8 cellular contexts compared by ENCODE assay signal in the genomic region with DNA sequence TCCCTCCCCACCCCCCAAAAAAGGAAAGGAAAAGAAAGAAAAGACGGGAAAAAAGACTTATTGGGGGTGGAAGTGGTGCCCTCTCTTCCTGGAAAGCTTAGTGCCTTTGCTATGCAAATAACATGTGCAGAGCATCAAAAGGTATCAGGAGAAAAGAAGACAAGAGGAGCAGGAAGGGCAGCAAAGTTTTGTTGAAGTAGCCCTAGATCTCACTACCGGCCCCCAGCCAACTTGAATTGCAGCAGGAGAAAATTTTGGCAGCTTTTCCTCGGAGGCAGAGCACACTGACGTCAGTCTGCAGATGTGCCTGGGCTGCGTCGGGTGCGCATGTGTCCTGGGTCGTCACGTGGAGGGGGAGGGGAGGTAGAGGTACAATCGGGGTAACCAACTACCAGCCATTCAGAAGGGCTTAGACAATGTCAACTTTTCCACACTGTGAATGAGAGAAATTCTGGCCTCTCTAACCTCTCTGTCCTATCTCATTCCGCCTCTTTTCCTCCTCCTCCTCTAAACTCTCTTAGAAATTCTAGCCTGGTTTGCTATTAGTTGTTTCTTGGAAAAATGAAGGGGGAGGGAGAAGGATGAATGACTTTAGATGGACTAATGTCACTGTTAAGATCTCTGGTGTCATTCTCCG. TPM values are rescaled to one million over a fixed set of nuclear protein-coding genes. Genes with fewer than 3 reads are reported as not detected.
DNase-seq lines count a peak whose midpoint lies in the region; ATAC-seq, FAIRE-seq and TF ChIP-seq lines count a peak whose summit lies in the region.

A gene with protein sequence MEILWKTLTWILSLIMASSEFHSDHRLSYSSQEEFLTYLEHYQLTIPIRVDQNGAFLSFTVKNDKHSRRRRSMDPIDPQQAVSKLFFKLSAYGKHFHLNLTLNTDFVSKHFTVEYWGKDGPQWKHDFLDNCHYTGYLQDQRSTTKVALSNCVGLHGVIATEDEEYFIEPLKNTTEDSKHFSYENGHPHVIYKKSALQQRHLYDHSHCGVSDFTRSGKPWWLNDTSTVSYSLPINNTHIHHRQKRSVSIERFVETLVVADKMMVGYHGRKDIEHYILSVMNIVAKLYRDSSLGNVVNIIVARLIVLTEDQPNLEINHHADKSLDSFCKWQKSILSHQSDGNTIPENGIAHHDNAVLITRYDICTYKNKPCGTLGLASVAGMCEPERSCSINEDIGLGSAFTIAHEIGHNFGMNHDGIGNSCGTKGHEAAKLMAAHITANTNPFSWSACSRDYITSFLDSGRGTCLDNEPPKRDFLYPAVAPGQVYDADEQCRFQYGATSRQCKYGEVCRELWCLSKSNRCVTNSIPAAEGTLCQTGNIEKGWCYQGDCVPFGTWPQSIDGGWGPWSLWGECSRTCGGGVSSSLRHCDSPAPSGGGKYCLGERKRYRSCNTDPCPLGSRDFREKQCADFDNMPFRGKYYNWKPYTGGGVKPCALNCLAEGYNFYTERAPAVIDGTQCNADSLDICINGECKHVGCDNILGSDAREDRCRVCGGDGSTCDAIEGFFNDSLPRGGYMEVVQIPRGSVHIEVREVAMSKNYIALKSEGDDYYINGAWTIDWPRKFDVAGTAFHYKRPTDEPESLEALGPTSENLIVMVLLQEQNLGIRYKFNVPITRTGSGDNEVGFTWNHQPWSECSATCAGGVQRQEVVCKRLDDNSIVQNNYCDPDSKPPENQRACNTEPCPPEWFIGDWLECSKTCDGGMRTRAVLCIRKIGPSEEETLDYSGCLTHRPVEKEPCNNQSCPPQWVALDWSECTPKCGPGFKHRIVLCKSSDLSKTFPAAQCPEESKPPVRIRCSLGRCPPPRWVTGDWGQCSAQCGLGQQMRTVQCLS (N-terminal part only) (minus strand): TSS at position 286 of the 637 bp plus-strand sequence. CDS start 8,247 bp downstream, outside the sequence.

- peak within 1 kb of the TSS; percentile 39 to 84 for H3K9ac ChIP-seq in colonic mucosa (ENCODE audit: low read depth in 2 of 2, low read length in 2 of 2)

- H3K27ac ChIP-seq in A549 (peak within 1 kb of the TSS; percentile 42 to 78; a peak in 5 of 6 replicates), colonic mucosa (peak within 1 kb of the TSS; percentile 73)

- POLR2A ChIA-PET in A549 (lab: Yijun Ruan, JAX): interaction anchor here (0.7 to 4.4 kb wide), 3 partner anchors 204 to 671 kb away, joined by 3 to 22 read pairs (median 4); no protein-coding TSS in a partner anchor

- peak; percentile 23 for FAIRE-seq in A549 (lab: Jason Lieb, UNC)

- H3K9me3 ChIP-seq in A549 (no peaks in the 10 kb centered on the region), colonic mucosa (no peaks in the 10 kb centered on the region)

- peak within 1 kb of the TSS; percentile 100 for H3K4me2 ChIP-seq in A549

- ATAC-seq in A549: peak; percentile 87
- ATAC-seq in GM18519 (IDR thresholded peaks at IDR 0.05; ENCODE audit: low FRiP score, unreplicated experiment): peak; percentile 55
- peak; percentile 86 for ATAC-seq in HG03045 (IDR thresholded peaks at IDR 0.05; ENCODE audit: unreplicated experiment)

- TF ChIP-seq EP300 in A549 (IDR thresholded peaks at IDR 0.05): no peak; a peak in 1 of 5 replicates

- TF ChIP-seq RAD21 in A549 (conservative IDR thresholded peaks at IDR 0.05 in 1 of 2, IDR thresholded peaks at IDR 0.05 in 1 of 2): no peak

- H3K27me3 ChIP-seq in colonic mucosa: no peaks in the 10 kb centered on the region

- intact Hi-C loops in colonic mucosa (cut with DNase I): loop anchor here (2.0 to 5.0 kb wide), 3 partner anchors 381 to 669 kb away; no protein-coding TSS in a partner anchor

- no peak for TF ChIP-seq POLR2A in A549 (IDR thresholded peaks at IDR 0.05; ENCODE audit: low read length)

- 3% methylated on average over 12 of the region's 12 CpGs for WGBS in A549 (ENCODE audit: missing lambda C conversion rate)

- peaks cover 22% of the 10 kb centered on the region; the same call in 2 of the 3 replicates for H3K4me1 ChIP-seq in A549
- peaks cover 3% of the 10 kb centered on the region for H3K4me1 ChIP-seq in colonic mucosa

- CTCF ChIA-PET in A549 (lab: Yijun Ruan, JAX): interaction anchor here (0.8 to 5.1 kb wide), 6 partner anchors 380 to 846 kb away, joined by 3 to 41 read pairs (median 4); no protein-coding TSS in a partner anchor

- DNase-seq in A549 (ENCODE audit: low read depth in 1 of 2, low spot score in 1 of 2) (peak; percentile 47 to 68), NCI-H226 (peak; percentile 92), colonic mucosa (peak; percentile 92), kidney tubule cell (ENCODE audit: low spot score) (peak; percentile 83)
- peak; percentile 76 to 78 for DNase-seq in activated CD4-positive, alpha-beta T cell treated with anti-CD3 and anti-CD28 coated beads for 4 hours
- peak; percentile 27 to 52 for DNase-seq in stimulated activated CD4-positive, alpha-beta T cell treated with anti-CD3 and anti-CD28 coated beads, Interleukin-1b, Interleukin-23, amount 100 ng/mL, for 1 hour (ENCODE audit: low read depth in 2 of 2)

- TF ChIP-seq CTCF in A549 (IDR thresholded peaks at IDR 0.05): no peak
- no peak for TF ChIP-seq CTCF in colonic mucosa (IDR thresholded peaks at IDR 0.05)

- no peaks in the 10 kb centered on the region for H3K36me3 ChIP-seq in colonic mucosa

- H3K4me3 ChIP-seq in A549 (peak within 1 kb of the TSS; percentile 65), colonic mucosa (peak within 1 kb of the TSS; percentile 49)

TF ChIP-seq in A549, 52 proteins besides CTCF, POLR2A, EP300 and RAD21:
- no peak for TF ChIP-seq FOSB (CRISPR knock-in tag; IDR thresholded peaks at IDR 0.05)
- TF ChIP-seq TFCP2L1 (CRISPR knock-in tag; IDR thresholded peaks at IDR 0.05): no peak
- no peak for TF ChIP-seq MAFK (IDR thresholded peaks at IDR 0.05; ENCODE audit: partially characterized antibody)
- TF ChIP-seq, protein P1, sequence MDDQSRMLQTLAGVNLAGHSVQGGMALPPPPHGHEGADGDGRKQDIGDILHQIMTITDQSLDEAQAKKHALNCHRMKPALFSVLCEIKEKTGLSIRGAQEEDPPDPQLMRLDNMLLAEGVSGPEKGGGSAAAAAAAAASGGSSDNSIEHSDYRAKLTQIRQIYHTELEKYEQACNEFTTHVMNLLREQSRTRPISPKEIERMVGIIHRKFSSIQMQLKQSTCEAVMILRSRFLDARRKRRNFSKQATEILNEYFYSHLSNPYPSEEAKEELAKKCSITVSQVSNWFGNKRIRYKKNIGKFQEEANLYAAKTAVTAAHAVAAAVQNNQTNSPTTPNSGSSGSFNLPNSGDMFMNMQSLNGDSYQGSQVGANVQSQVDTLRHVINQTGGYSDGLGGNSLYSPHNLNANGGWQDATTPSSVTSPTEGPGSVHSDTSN (IDR thresholded peaks at IDR 0.05): no peak
- TF ChIP-seq, protein P2, sequence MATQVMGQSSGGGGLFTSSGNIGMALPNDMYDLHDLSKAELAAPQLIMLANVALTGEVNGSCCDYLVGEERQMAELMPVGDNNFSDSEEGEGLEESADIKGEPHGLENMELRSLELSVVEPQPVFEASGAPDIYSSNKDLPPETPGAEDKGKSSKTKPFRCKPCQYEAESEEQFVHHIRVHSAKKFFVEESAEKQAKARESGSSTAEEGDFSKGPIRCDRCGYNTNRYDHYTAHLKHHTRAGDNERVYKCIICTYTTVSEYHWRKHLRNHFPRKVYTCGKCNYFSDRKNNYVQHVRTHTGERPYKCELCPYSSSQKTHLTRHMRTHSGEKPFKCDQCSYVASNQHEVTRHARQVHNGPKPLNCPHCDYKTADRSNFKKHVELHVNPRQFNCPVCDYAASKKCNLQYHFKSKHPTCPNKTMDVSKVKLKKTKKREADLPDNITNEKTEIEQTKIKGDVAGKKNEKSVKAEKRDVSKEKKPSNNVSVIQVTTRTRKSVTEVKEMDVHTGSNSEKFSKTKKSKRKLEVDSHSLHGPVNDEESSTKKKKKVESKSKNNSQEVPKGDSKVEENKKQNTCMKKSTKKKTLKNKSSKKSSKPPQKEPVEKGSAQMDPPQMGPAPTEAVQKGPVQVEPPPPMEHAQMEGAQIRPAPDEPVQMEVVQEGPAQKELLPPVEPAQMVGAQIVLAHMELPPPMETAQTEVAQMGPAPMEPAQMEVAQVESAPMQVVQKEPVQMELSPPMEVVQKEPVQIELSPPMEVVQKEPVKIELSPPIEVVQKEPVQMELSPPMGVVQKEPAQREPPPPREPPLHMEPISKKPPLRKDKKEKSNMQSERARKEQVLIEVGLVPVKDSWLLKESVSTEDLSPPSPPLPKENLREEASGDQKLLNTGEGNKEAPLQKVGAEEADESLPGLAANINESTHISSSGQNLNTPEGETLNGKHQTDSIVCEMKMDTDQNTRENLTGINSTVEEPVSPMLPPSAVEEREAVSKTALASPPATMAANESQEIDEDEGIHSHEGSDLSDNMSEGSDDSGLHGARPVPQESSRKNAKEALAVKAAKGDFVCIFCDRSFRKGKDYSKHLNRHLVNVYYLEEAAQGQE (IDR thresholded peaks at IDR 0.05): no peak
- TF ChIP-seq, protein P3, sequence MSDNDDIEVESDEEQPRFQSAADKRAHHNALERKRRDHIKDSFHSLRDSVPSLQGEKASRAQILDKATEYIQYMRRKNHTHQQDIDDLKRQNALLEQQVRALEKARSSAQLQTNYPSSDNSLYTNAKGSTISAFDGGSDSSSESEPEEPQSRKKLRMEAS (IDR thresholded peaks at IDR 0.05): peak; percentile 61
- TF ChIP-seq, protein P4, sequence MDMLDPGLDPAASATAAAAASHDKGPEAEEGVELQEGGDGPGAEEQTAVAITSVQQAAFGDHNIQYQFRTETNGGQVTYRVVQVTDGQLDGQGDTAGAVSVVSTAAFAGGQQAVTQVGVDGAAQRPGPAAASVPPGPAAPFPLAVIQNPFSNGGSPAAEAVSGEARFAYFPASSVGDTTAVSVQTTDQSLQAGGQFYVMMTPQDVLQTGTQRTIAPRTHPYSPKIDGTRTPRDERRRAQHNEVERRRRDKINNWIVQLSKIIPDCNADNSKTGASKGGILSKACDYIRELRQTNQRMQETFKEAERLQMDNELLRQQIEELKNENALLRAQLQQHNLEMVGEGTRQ (IDR thresholded peaks at IDR 0.05): peak; percentile 86
- TF ChIP-seq MYC (IDR thresholded peaks at IDR 0.05; ENCODE audit: borderline replicate concordance, low read length): 0 out of 2 replicates have a peak, but pooled peaks have one; percentile 62
- peak; percentile 72 for TF ChIP-seq BHLHE40 (IDR thresholded peaks at IDR 0.05; ENCODE audit: low read depth, low read length)
- TF ChIP-seq KDM1A (IDR thresholded peaks at IDR 0.05; ENCODE audit: low read depth): no peak; the same call in 1 of the 2 replicates
- TF ChIP-seq JUN (IDR thresholded peaks at IDR 0.05): peak in 1 of 2 experiments; percentile 36; a peak in 1 of 5 replicates
- no peak for TF ChIP-seq MAZ (IDR thresholded peaks at IDR 0.05; ENCODE audit: borderline replicate concordance, low read depth, low read length)

RNA-seq across cellular contexts. Expression of the gene that starts here (rescaled TPM):
- polyA plus RNA-seq in A549 (2011; rRNA removed) (0.66 and 0.69 TPM in 2 replicates), A549 (2017; fragmentation: RNase III; extraction: RNeasy Plus Mini Kit Qiagen cat#74134 plus additional on column Dnase treatment) (0.18 to 0.51 TPM (median 0.22 TPM) in 3 replicates)
- 0.05 and 0.14 TPM in 2 replicates for polyA plus RNA-seq in A549 (2012; cell fraction: cytosol; rRNA removed)
- 0.13 and 0.20 TPM in 2 replicates for polyA plus RNA-seq in A549 (2012; cell fraction: nucleus; rRNA removed)
- polyA minus RNA-seq in A549 (2011; rRNA and poly(A)+ RNA removed): 1.4 and 2.7 TPM in 2 replicates
- under 1 TPM; 0.12 to 0.77 TPM for total RNA-seq in colonic mucosa

Comparison
In these comparisons a context has a peak if more than half of its experiments do, and no peak if none do; other contexts are left out.
1. Peak in every context shown above with its lines: DNase-seq, ATAC-seq, H3K4me3 ChIP-seq and H3K27ac ChIP-seq.
2. Peak in DNase-seq, H3K4me3 ChIP-seq, H3K27ac ChIP-seq and H3K9ac ChIP-seq in colonic mucosa; RNA of the gene not detected or under 1 TPM.
3. DNase-seq: peak in every context shown above with its lines; median percentile 92 in NCI-H226; 92 in colonic mucosa; 83 in kidney tubule cell; 77 in activated CD4-positive, alpha-beta T cell treated with anti-CD3 and anti-CD28 coated beads for 4 hours; 58 in A549; 40 in stimulated activated CD4-positive, alpha-beta T cell treated with anti-CD3 and anti-CD28 coated beads, Interleukin-1b, Interleukin-23, amount 100 ng/mL, for 1 hour.